ENCODE assay signal across 10 cellular contexts in genomic region chr7:132842478-132842877, GRCh38.
"Had no signal": no experiment of that assay in that cellular context is flagged by ENCODE, and none has a peak within 500 bp of the region (broad histone marks: within the 10 kb centered on the region; RNA-seq: fewer than 3 reads in every experiment).

No MANE protein-coding gene starts in this region.

- DNase-seq: GM23248, GOT3, H7, HCEC 1CT, HFFc6 had no signal

- H3K9ac ChIP-seq: GM23248 had no signal

- H3K27ac Mint-ChIP-seq: GM23338, HFFc6 had no signal

- H3K27ac ChIP-seq: GM23248 had no signal

- ATAC-seq: GM23338, HCT116 had no signal

- H3K4me2 ChIP-seq: GM23338 had no signal

- H3K36me3 ChIP-seq: HAP-1 had no signal

- H3K9me3 ChIP-seq: HAP-1 had no signal

- H3K4me3 Mint-ChIP-seq: GM23338, HFFc6 had no signal

- H3K4me3 ChIP-seq: GM23248, GM23338, HAP-1 had no signal

- H2AFZ ChIP-seq: GM23248, GM23338 had no signal

- H3K9me3 Mint-ChIP-seq: GM23338, HFFc6 had no signal

- FAIRE-seq: H1, H54 had no signal
